ENCODE assay signal across 23 cellular contexts in genomic region chr12:127888948-127889347, GRCh38.
A peak's percentile ranks its signal among the peaks of the same experiment; 100 is the strongest.
DNase-seq lines count a peak whose midpoint lies in the region; ATAC-seq and TF ChIP-seq lines count a peak whose summit lies in the region.
"Had no signal": no experiment of that assay in that cellular context is flagged by ENCODE, and none has a peak within 500 bp of the region (broad histone marks: within the 10 kb centered on the region; RNA-seq: fewer than 3 reads in every experiment).

No MANE protein-coding gene starts in this region.

- POLR2A ChIA-PET in CD4-positive, alpha-beta T cell (lab: Charles Lee) = no interaction called here

- DNase-seq in Right ventricle myocardium superior (no peak), right atrium auricular region (ENCODE audit: low spot score) (no peak), cerebellum (ENCODE audit: low spot score) (peak; percentile 9), mucosa of descending colon (peak in 1 of 3 donors; percentile 10), thoracic aorta (ENCODE audit: low spot score) (no peak), Ammon's horn (ENCODE audit: low spot score) (no peak)
- DNase-seq in activated CD8-positive, alpha-beta memory T cell treated with anti-CD3 and anti-CD28 coated beads for 24 hours = no peak
- DNase-seq in CD4-positive, alpha-beta T cell = no peak
- DNase-seq: activated CD4-positive, alpha-beta T cell treated with anti-CD3 and anti-CD28 coated beads for 36 hours; GF-D8; left cardiac atrium; mesendoderm; MM.1S; NCI-H1436 treated with DMSO at 0.1 percent for 48 hours; NCI-H524 treated with DMSO at 0.1 percent for 48 hours; nephron progenitor cell; stimulated activated CD8-positive, alpha-beta memory T cell treated with anti-CD3 and anti-CD28 coated beads, Interleukin-4, amount 100 ng/mL, for 48 hours; T-helper 1 cell had no signal

- no peak overlapping the region for H3K27ac ChIP-seq in right atrium auricular region
- H3K27ac ChIP-seq in thoracic aorta = no peak overlapping the region
- no peak overlapping the region for H3K27ac ChIP-seq in CD4-positive, alpha-beta T cell (ENCODE audit: low read depth, low read length)
- H3K27ac ChIP-seq: breast epithelium, C4-2B, epithelial cell of prostate had no signal

- H3K27me3 ChIP-seq in right atrium auricular region (no peaks in the 10 kb centered on the region), thoracic aorta (replicated peaks; ENCODE audit: insufficient read depth) (no peaks in the 10 kb centered on the region)
- H3K27me3 ChIP-seq in CD4-positive, alpha-beta T cell (ENCODE audit: control insufficient read depth, insufficient read depth, low read length) = no peaks in the 10 kb centered on the region
- H3K27me3 ChIP-seq: breast epithelium had no signal

- H3K9me3 ChIP-seq in right atrium auricular region (no peaks in the 10 kb centered on the region), mucosa of descending colon (no peaks in the 10 kb centered on the region), thoracic aorta (no peaks in the 10 kb centered on the region)
- H3K9me3 ChIP-seq in CD4-positive, alpha-beta T cell (ENCODE audit: control insufficient read depth, low read length) = peaks cover 7% of the 10 kb centered on the region
- H3K9me3 ChIP-seq: breast epithelium had no signal

- H3K36me3 ChIP-seq in right atrium auricular region (no peaks in the 10 kb centered on the region), mucosa of descending colon (ENCODE audit: low read depth) (no peaks in the 10 kb centered on the region), thoracic aorta (no peaks in the 10 kb centered on the region)
- H3K36me3 ChIP-seq: breast epithelium had no signal

- no peak overlapping the region for H3K27ac Mint-ChIP-seq in CD4-positive, alpha-beta T cell
- H3K27ac Mint-ChIP-seq: activated CD4-positive, alpha-beta T cell treated with anti-CD3 and anti-CD28 coated beads for 36 hours; activated naive CD8-positive, alpha-beta T cell; activated T-helper 17 cell treated with anti-CD3 and anti-CD28 coated beads, Interleukin-2, amount 50 U/mL, for 72 hours; nephron progenitor cell had no signal

- intact Hi-C loops in Right ventricle myocardium superior (cut with DNase I) (no loop called here), mucosa of descending colon (cut with DNase I, micrococcal nuclease) (no loop called here)
- intact Hi-C loops in CD4-positive, alpha-beta T cell (cut with DNase I, micrococcal nuclease) = no loop called here

- H3K9me3 Mint-ChIP-seq in CD4-positive, alpha-beta T cell = peaks cover 9% of the 10 kb centered on the region
- H3K9me3 Mint-ChIP-seq: nephron progenitor cell had no signal

- H3K27me3 Mint-ChIP-seq in CD4-positive, alpha-beta T cell = no peaks in the 10 kb centered on the region
- H3K27me3 Mint-ChIP-seq: activated CD4-positive, alpha-beta T cell treated with anti-CD3 and anti-CD28 coated beads for 36 hours; activated naive CD8-positive, alpha-beta T cell; activated T-helper 17 cell treated with anti-CD3 and anti-CD28 coated beads, Interleukin-2, amount 50 U/mL, for 72 hours had no signal

- no peaks in the 10 kb centered on the region for H3K4me1 Mint-ChIP-seq in CD4-positive, alpha-beta T cell (ENCODE audit: low read depth)
- H3K4me1 Mint-ChIP-seq: activated CD4-positive, alpha-beta T cell treated with anti-CD3 and anti-CD28 coated beads for 36 hours; activated T-helper 17 cell treated with anti-CD3 and anti-CD28 coated beads, Interleukin-2, amount 50 U/mL, for 72 hours; nephron progenitor cell had no signal

- CTCF ChIA-PET in CD4-positive, alpha-beta T cell (lab: Charles Lee) = no interaction called here

- H3K4me1 ChIP-seq in right atrium auricular region (no peaks in the 10 kb centered on the region), mucosa of descending colon (ENCODE audit: low read depth) (no peaks in the 10 kb centered on the region), thoracic aorta (ENCODE audit: control insufficient read depth in 1 of 2, low read depth in 2 of 2) (peaks cover 0 to 7% of the 10 kb centered on the region in 2 donors)
- H3K4me1 ChIP-seq: breast epithelium had no signal

- ATAC-seq in Right ventricle myocardium superior (ENCODE audit: poor library complexity) (peak; percentile 60), mucosa of descending colon (peak; percentile 13), thoracic aorta (ENCODE audit: insufficient number of reproducible peaks, low FRiP score, low read depth) (peak; percentile 41)
- no peak for ATAC-seq in CD4-positive, alpha-beta T cell (ENCODE audit: poor library complexity)
- ATAC-seq: activated CD4-positive, alpha-beta T cell treated with anti-CD3 and anti-CD28 coated beads for 36 hours; activated T-helper 17 cell treated with anti-CD3 and anti-CD28 coated beads, Interleukin-2, amount 50 U/mL, for 72 hours had no signal

- no peaks in the 10 kb centered on the region for H3K36me3 Mint-ChIP-seq in CD4-positive, alpha-beta T cell (ENCODE audit: low read depth)
- H3K36me3 Mint-ChIP-seq: activated naive CD8-positive, alpha-beta T cell had no signal

- H3K4me3 ChIP-seq in right atrium auricular region (no peak overlapping the region), mucosa of descending colon (no peak overlapping the region), thoracic aorta (no peak overlapping the region)
- H3K4me3 ChIP-seq: breast epithelium had no signal

- H3K4me3 Mint-ChIP-seq in CD4-positive, alpha-beta T cell = no peak overlapping the region
- H3K4me3 Mint-ChIP-seq: activated CD4-positive, alpha-beta T cell treated with anti-CD3 and anti-CD28 coated beads for 36 hours; activated naive CD8-positive, alpha-beta T cell; activated T-helper 17 cell treated with anti-CD3 and anti-CD28 coated beads, Interleukin-2, amount 50 U/mL, for 72 hours; nephron progenitor cell had no signal

- TF ChIP-seq CTCF in right atrium auricular region (IDR thresholded peaks at IDR 0.05) (no peak), mucosa of descending colon (IDR thresholded peaks at IDR 0.05) (no peak), thoracic aorta (IDR thresholded peaks at IDR 0.05) (no peak)
- no peak for TF ChIP-seq CTCF in CD4-positive, alpha-beta T cell (IDR thresholded peaks at IDR 0.05)
